ENCODE assay signal across 29 cellular contexts in genomic region chr4:78426972-78427371, GRCh38.
A peak's percentile ranks its signal among the peaks of the same experiment; 100 is the strongest.
DNase-seq lines count a peak whose midpoint lies in the region; ATAC-seq and TF ChIP-seq lines count a peak whose summit lies in the region.
"Had no signal": no experiment of that assay in that cellular context is flagged by ENCODE, and none has a peak within 500 bp of the region (broad histone marks: within the 10 kb centered on the region; RNA-seq: fewer than 3 reads in every experiment).

No MANE protein-coding gene starts in this region.

- H3K14ac ChIP-seq in mesenchymal stem cell (ENCODE audit: low read length in 2 of 2) (no peak overlapping the region), neuronal stem cell (ENCODE audit: low read length) (no peak overlapping the region)

- peaks cover 3% of the 10 kb centered on the region for H3K4me1 ChIP-seq in mesenchymal stem cell (ENCODE audit: control insufficient read depth, insufficient read depth, low read depth, low read length)
- H3K4me1 ChIP-seq in sigmoid colon = no peaks in the 10 kb centered on the region
- H3K4me1 ChIP-seq in colonic mucosa = no peaks in the 10 kb centered on the region
- H3K4me1 ChIP-seq in neuronal stem cell (ENCODE audit: control insufficient read depth in 2 of 2, insufficient read depth in 1 of 2, low read depth in 1 of 2, low read length in 2 of 2) = no peaks in the 10 kb centered on the region
- H3K4me1 ChIP-seq: gastrocnemius medialis had no signal

- no peak overlapping the region for H3K4me2 ChIP-seq in mesenchymal stem cell (ENCODE audit: low read length, poor library complexity, severe bottlenecking)
- no peak overlapping the region for H3K4me2 ChIP-seq in neuronal stem cell (ENCODE audit: insufficient read depth, low read length, poor library complexity, severe bottlenecking)
- H3K4me2 ChIP-seq: hepatocyte had no signal

- H4K8ac ChIP-seq in mesenchymal stem cell (ENCODE audit: low read length) (no peak overlapping the region), neuronal stem cell (ENCODE audit: low read depth, low read length) (no peak overlapping the region)

- H4K91ac ChIP-seq in mesenchymal stem cell (ENCODE audit: low read length) (no peak overlapping the region), neuronal stem cell (ENCODE audit: low read depth, low read length, poor library complexity) (no peak overlapping the region)

- WGBS in mesenchymal stem cell = 80% methylated on average over 2 of the region's 2 CpGs
- 83 to 88% methylated on average over 2 of the region's 2 CpGs for WGBS in sigmoid colon, 2 donors
- WGBS in neuronal stem cell (ENCODE audit: extremely low coverage in 2 of 2, insufficient read length in 2 of 2, insufficient replicate concordance in 1 of 2), 2 donors = no CpG with 5 or more reads among the region's 2 CpGs

- H3K9ac ChIP-seq in mesenchymal stem cell (ENCODE audit: low read length) = no peak overlapping the region
- no peak overlapping the region for H3K9ac ChIP-seq in colonic mucosa (ENCODE audit: low read depth in 2 of 2, low read length in 2 of 2)
- no peak overlapping the region for H3K9ac ChIP-seq in neuronal stem cell (ENCODE audit: low read depth, low read length, poor library complexity)

- CTCF ChIA-PET in Calu3 (lab: Charles Lee) = interaction anchor here (0.6 to 1.2 kb wide), 5 partner anchors 86 to 513 kb away, joined by 3 read pairs; no protein-coding TSS in a partner anchor

- H3K36me3 ChIP-seq in mesenchymal stem cell (ENCODE audit: control insufficient read depth in 1 of 2, insufficient read depth in 2 of 2, low read depth in 1 of 2, low read length in 2 of 2) (peaks cover 0 to 19% of the 10 kb centered on the region in 2 experiments), sigmoid colon (peaks cover 0 to 9% (median 0%) of the 10 kb centered on the region in 4 donors), colonic mucosa (no peaks in the 10 kb centered on the region), neuronal stem cell (replicated peaks in 1 of 2; ENCODE audit: control insufficient read depth in 2 of 2, insufficient read depth in 2 of 2, low read length in 2 of 2) (peaks cover 0 to 6% of the 10 kb centered on the region in 2 donors)
- H3K36me3 ChIP-seq: gastrocnemius medialis, ovary had no signal

- H2BK120ac ChIP-seq in mesenchymal stem cell (ENCODE audit: low read depth, low read length) (no peak overlapping the region), neuronal stem cell (ENCODE audit: low read depth, low read length) (no peak overlapping the region)

- TF ChIP-seq POLR2A in sigmoid colon (IDR thresholded peaks at IDR 0.05) = no peak

- peak; percentile 60 for ATAC-seq in HG02759 (IDR thresholded peaks at IDR 0.05; ENCODE audit: unreplicated experiment)
- ATAC-seq: activated CD8-positive, alpha-beta T cell treated with anti-CD3 and anti-CD28 coated beads, Interleukin-2, amount 10 ng/mL, durations not matched to agents 7 days and 5 days; activated naive CD8-positive, alpha-beta T cell treated with anti-CD3 and anti-CD28 coated beads, Interleukin-2, amount 50 U/mL, for 24 hours; gastrocnemius medialis; left ventricle myocardium superior; natural killer cell; PC-3; stimulated activated effector memory CD8-positive, alpha-beta T cell treated with anti-CD3 and anti-CD28 coated beads, Interleukin-12 subunit alpha, Interleukin-12 subunit beta, amount 100 ng/mL, for 72 hours had no signal

- H3K4ac ChIP-seq in mesenchymal stem cell (ENCODE audit: low read depth in 1 of 2, low read length in 2 of 2) (no peak overlapping the region), neuronal stem cell (ENCODE audit: low read length) (no peak overlapping the region)

- no peak overlapping the region for H3K4me3 ChIP-seq in mesenchymal stem cell (ENCODE audit: insufficient read depth in 1 of 2, low read depth in 1 of 2, low read length in 2 of 2)
- H3K4me3 ChIP-seq in sigmoid colon = no peak overlapping the region
- no peak overlapping the region for H3K4me3 ChIP-seq in colonic mucosa
- no peak overlapping the region for H3K4me3 ChIP-seq in neuronal stem cell (ENCODE audit: low read length in 2 of 2)
- H3K4me3 ChIP-seq: dorsolateral prefrontal cortex, gastrocnemius medialis, hepatocyte, ovary had no signal

- intact Hi-C loops in Calu3 (cut with micrococcal nuclease; ENCODE audit: unreplicated experiment) = loop anchor here (10.0 kb wide), 1 partner anchor 88 kb away; no protein-coding TSS in a partner anchor
- intact Hi-C loops in sigmoid colon (cut with DNase I) = no loop called here
- intact Hi-C loops in colonic mucosa (cut with DNase I) = no loop called here

- H2AFZ ChIP-seq in mesenchymal stem cell (ENCODE audit: low read depth, low read length) = no peak overlapping the region
- no peak overlapping the region for H2AFZ ChIP-seq in neuronal stem cell (ENCODE audit: low read length)
- H2AFZ ChIP-seq: hepatocyte had no signal

- H2BK5ac ChIP-seq in mesenchymal stem cell (ENCODE audit: low read depth, low read length, poor library complexity, severe bottlenecking) (no peak overlapping the region), neuronal stem cell (ENCODE audit: low read length) (no peak overlapping the region)

- H3K27ac ChIP-seq in mesenchymal stem cell (ENCODE audit: low read length, poor library complexity, severe bottlenecking) (peak overlapping the region; percentile 47), sigmoid colon (no peak overlapping the region), colonic mucosa (no peak overlapping the region), neuronal stem cell (replicated peaks; ENCODE audit: low read length) (no peak overlapping the region)
- H3K27ac ChIP-seq: dorsolateral prefrontal cortex, gastrocnemius medialis, hepatocyte, ovary had no signal

- H3K9me3 Mint-ChIP-seq in Calu3 (ENCODE audit: low read depth, unreplicated experiment) = no peaks in the 10 kb centered on the region
- H3K9me3 Mint-ChIP-seq: activated naive CD8-positive, alpha-beta T cell treated with anti-CD3 and anti-CD28 coated beads, Interleukin-2, amount 50 U/mL, for 24 hours; natural killer cell; stimulated activated effector memory CD8-positive, alpha-beta T cell treated with anti-CD3 and anti-CD28 coated beads, Interleukin-12 subunit alpha, Interleukin-12 subunit beta, amount 100 ng/mL, for 72 hours; type B pancreatic cell had no signal

- H3K79me1 ChIP-seq in mesenchymal stem cell (replicated peaks; ENCODE audit: low read length, poor library complexity, severe bottlenecking) (no peaks in the 10 kb centered on the region), neuronal stem cell (ENCODE audit: low read depth, low read length) (no peaks in the 10 kb centered on the region)

- H3K9me3 ChIP-seq in mesenchymal stem cell (ENCODE audit: control insufficient read depth, low read length) (no peaks in the 10 kb centered on the region), sigmoid colon (no peaks in the 10 kb centered on the region), colonic mucosa (no peaks in the 10 kb centered on the region), neuronal stem cell (replicated peaks in 1 of 2; ENCODE audit: control insufficient read depth in 2 of 2, insufficient read depth in 1 of 2, low read depth in 1 of 2, low read length in 2 of 2) (no peaks in the 10 kb centered on the region)
- H3K9me3 ChIP-seq: gastrocnemius medialis, ovary had no signal

- no peak overlapping the region for H2AK5ac ChIP-seq in mesenchymal stem cell (ENCODE audit: low read length, severe bottlenecking)
- no peak overlapping the region for H2AK5ac ChIP-seq in neuronal stem cell (ENCODE audit: low read depth, low read length)

- H3K36me3 Mint-ChIP-seq in Calu3 (ENCODE audit: insufficient read depth, unreplicated experiment) = no peaks in the 10 kb centered on the region
- H3K36me3 Mint-ChIP-seq: natural killer cell; stimulated activated effector memory CD8-positive, alpha-beta T cell treated with anti-CD3 and anti-CD28 coated beads, Interleukin-12 subunit alpha, Interleukin-12 subunit beta, amount 100 ng/mL, for 72 hours had no signal

- H3K23ac ChIP-seq in mesenchymal stem cell (ENCODE audit: low read length in 2 of 2) = no peak overlapping the region
- no peak overlapping the region for H3K23ac ChIP-seq in neuronal stem cell (ENCODE audit: low read depth, low read length, poor library complexity)

- TF ChIP-seq CTCF in Calu3 (IDR thresholded peaks at IDR 0.05; ENCODE audit: unreplicated experiment) (no peak), sigmoid colon (IDR thresholded peaks at IDR 0.05) (no peak), colonic mucosa (IDR thresholded peaks at IDR 0.05) (no peak)

- H2BK15ac ChIP-seq in mesenchymal stem cell (ENCODE audit: low read depth, poor library complexity, severe bottlenecking) (no peak overlapping the region), neuronal stem cell (ENCODE audit: low read length) (no peak overlapping the region)

- DNase-seq in Calu3 (peak; percentile 19), NCI-H82 (lab: John Stamatoyannopoulos, UW) (peak; percentile 64), mesenchymal stem cell (no peak), activated gamma-delta T cell (lab: John Stamatoyannopoulos, UW) (no peak), sigmoid colon (no peak), colonic mucosa (no peak), neuronal stem cell (ENCODE audit: low spot score) (no peak)
- DNase-seq: activated CD8-positive, alpha-beta T cell treated with anti-CD3 and anti-CD28 coated beads, Interleukin-2, amount 10 ng/mL, durations not matched to agents 7 days and 5 days; activated effector memory CD4-positive, alpha-beta T cell treated with anti-CD3 and anti-CD28 coated beads, Interleukin-2, amount 50 U/mL, for 16 hours; activated naive CD8-positive, alpha-beta T cell treated with anti-CD3 and anti-CD28 coated beads, Interleukin-2, amount 50 U/mL, for 24 hours; COR-L47; dorsolateral prefrontal cortex; gastrocnemius medialis; HCEC 1CT; IMR-90; left ventricle myocardium superior; midbrain; natural killer cell; NCI-H510A; NK-92 treated with Interleukin-12 subunit alpha and Interleukin-12 subunit beta, amount 100 ng/mL, for 24 hours; ovary; PC-3; stimulated activated CD4-positive, alpha-beta T cell treated with anti-CD3 and anti-CD28 coated beads, Interleukin-12 subunit alpha, Interleukin-12 subunit beta, amount 100 ng/mL, for 4 hours; stimulated activated CD4-positive, alpha-beta T cell treated with anti-CD3 and anti-CD28 coated beads, Interleukin-4, amount 100 ng/mL, for 24 hours; substantia nigra had no signal

- H3K18ac ChIP-seq in mesenchymal stem cell (ENCODE audit: low read depth in 1 of 2, low read length in 2 of 2) (no peak overlapping the region), neuronal stem cell (ENCODE audit: low read length) (no peak overlapping the region)

- BruUV-seq in Calu3 (replicated peaks; lab: Mats Ljungman, UMichigan) = no TSS peak

- peaks cover 32% of the 10 kb centered on the region for H3K4me1 Mint-ChIP-seq in Calu3 (ENCODE audit: low read depth, unreplicated experiment)
- H3K4me1 Mint-ChIP-seq: activated naive CD8-positive, alpha-beta T cell treated with anti-CD3 and anti-CD28 coated beads, Interleukin-2, amount 50 U/mL, for 24 hours; natural killer cell; stimulated activated effector memory CD8-positive, alpha-beta T cell treated with anti-CD3 and anti-CD28 coated beads, Interleukin-12 subunit alpha, Interleukin-12 subunit beta, amount 100 ng/mL, for 72 hours had no signal

- no peak for TF ChIP-seq EP300 in sigmoid colon (IDR thresholded peaks at IDR 0.05)

- no peak overlapping the region for H3K4me3 Mint-ChIP-seq in Calu3 (ENCODE audit: low read depth, unreplicated experiment)
- H3K4me3 Mint-ChIP-seq: activated CD8-positive, alpha-beta T cell treated with anti-CD3 and anti-CD28 coated beads, Interleukin-2, amount 10 ng/mL, durations not matched to agents 7 days and 5 days; activated naive CD8-positive, alpha-beta T cell treated with anti-CD3 and anti-CD28 coated beads, Interleukin-2, amount 50 U/mL, for 24 hours; natural killer cell; stimulated activated effector memory CD8-positive, alpha-beta T cell treated with anti-CD3 and anti-CD28 coated beads, Interleukin-12 subunit alpha, Interleukin-12 subunit beta, amount 100 ng/mL, for 72 hours; type B pancreatic cell had no signal

- H3K27ac Mint-ChIP-seq in Calu3 (ENCODE audit: unreplicated experiment) = peak overlapping the region; percentile 33
- H3K27ac Mint-ChIP-seq: activated CD8-positive, alpha-beta T cell treated with anti-CD3 and anti-CD28 coated beads, Interleukin-2, amount 10 ng/mL, durations not matched to agents 7 days and 5 days; activated naive CD8-positive, alpha-beta T cell treated with anti-CD3 and anti-CD28 coated beads, Interleukin-2, amount 50 U/mL, for 24 hours; natural killer cell; stimulated activated effector memory CD8-positive, alpha-beta T cell treated with anti-CD3 and anti-CD28 coated beads, Interleukin-12 subunit alpha, Interleukin-12 subunit beta, amount 100 ng/mL, for 72 hours; type B pancreatic cell had no signal

- H2BK12ac ChIP-seq in mesenchymal stem cell (ENCODE audit: low read length in 2 of 2) (no peak overlapping the region), neuronal stem cell (ENCODE audit: low read length) (no peak overlapping the region)

- no peaks in the 10 kb centered on the region for H3K27me3 Mint-ChIP-seq in Calu3 (ENCODE audit: unreplicated experiment)
- H3K27me3 Mint-ChIP-seq: type B pancreatic cell had no signal

- H3K27me3 ChIP-seq in mesenchymal stem cell (ENCODE audit: control insufficient read depth in 1 of 2, insufficient read depth in 1 of 2, low read length in 2 of 2) = no peaks in the 10 kb centered on the region
- no peaks in the 10 kb centered on the region for H3K27me3 ChIP-seq in sigmoid colon
- H3K27me3 ChIP-seq in colonic mucosa = no peaks in the 10 kb centered on the region
- H3K27me3 ChIP-seq in neuronal stem cell (ENCODE audit: control insufficient read depth in 3 of 3, insufficient read depth in 3 of 3, low read depth in 1 of 3, low read length in 3 of 3) = no peaks in the 10 kb centered on the region
- H3K27me3 ChIP-seq: dorsolateral prefrontal cortex, gastrocnemius medialis, hepatocyte, ovary had no signal

Comparison
In these comparisons a context has a peak if more than half of its experiments do, and no peak if none do; other contexts are left out.
1. DNase-seq: peak in Calu3 (single experiment) and NCI-H82 (single experiment); none in mesenchymal stem cell (single experiment), activated gamma-delta T cell (single experiment), sigmoid colon (single experiment), colonic mucosa (single experiment) and neuronal stem cell (single experiment).